15 cellular contexts compared by ENCODE assay signal in genomic region chr7:74299401-74299800, GRCh38.
"Had no signal": no experiment of that assay in that cellular context is flagged by ENCODE, and none has a peak within 500 bp of the region (broad histone marks: within the 10 kb centered on the region; RNA-seq: fewer than 3 reads in every experiment).

No MANE protein-coding gene starts in this region.

- FAIRE-seq: RCC 7860 had no signal

- DNase-seq: NCI-H1092, NCI-H1105 treated with DMSO at 0.1 percent for 48 hours, NCI-H1417 treated with DMSO at 0.1 percent for 48 hours, NCI-H146, NCI-H1694 treated with DMSO at 0.1 percent for 48 hours, NCI-H1930, NCI-H2081, NCI-H2107, NCI-H2227 treated with DMSO at 0.1 percent for 48 hours, NCI-H524, NCI-H69, NCI-H774, RPMI8226, SHP77 had no signal
